In the genomic region with DNA sequence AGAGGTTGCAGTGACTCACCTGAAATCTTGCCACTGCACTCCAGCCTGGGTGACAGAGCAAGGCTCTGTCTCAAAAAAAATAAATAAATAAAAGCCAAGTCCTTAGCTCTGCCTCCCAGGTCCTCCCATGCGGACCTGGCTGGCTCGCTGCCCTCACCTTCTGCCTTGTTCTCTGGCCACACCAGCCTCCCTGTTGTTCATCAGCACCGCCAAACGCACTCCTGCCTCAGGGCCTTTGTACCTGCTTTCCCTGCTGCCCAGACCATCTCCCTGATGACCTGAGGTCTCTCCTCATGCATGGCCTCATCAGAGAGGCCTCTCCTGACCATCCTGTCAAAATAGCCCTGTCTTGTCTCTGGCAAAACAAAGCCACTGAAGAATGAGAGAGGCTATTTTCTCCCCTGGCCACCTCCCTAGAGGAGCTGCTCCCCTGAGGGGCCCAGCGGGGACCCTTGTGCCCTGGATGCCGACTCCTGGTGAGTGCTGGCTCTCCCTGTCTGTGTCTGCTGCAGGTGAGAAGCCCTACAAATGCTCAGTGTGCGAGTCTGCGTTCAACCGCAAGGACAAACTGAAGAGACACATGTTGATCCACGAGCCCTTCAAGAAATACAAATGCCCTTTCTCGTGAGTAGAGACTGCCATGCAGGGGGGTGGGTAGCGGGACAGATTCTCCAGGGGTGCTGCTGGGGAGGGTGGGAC, we compare ENCODE assay signal across 16 cellular contexts. TPM values are rescaled to one million over a fixed set of nuclear protein-coding genes. Genes with fewer than 3 reads are reported as not detected.
A peak's percentile ranks its signal among the peaks of the same experiment; 100 is the strongest.
DNase-seq lines count a peak whose midpoint lies in the region; ATAC-seq and TF ChIP-seq lines count a peak whose summit lies in the region.
"Had no signal": no experiment of that assay in that cellular context is flagged by ENCODE, and none has a peak within 500 bp of the region (broad histone marks: within the 10 kb centered on the region; RNA-seq: fewer than 3 reads in every experiment).

No MANE protein-coding gene starts in this region.

- H3K9ac ChIP-seq in stomach smooth muscle (ENCODE audit: low read length in 2 of 2), result peak overlapping the region in 1 of 2 donors; percentile 47

- no peak for DNase-seq in activated CD4-positive, alpha-beta T cell treated with anti-CD3 and anti-CD28 coated beads, Interleukin-2, amount 10 ng/mL, durations not matched to agents 7 days and 5 days
- DNase-seq in activated CD4-positive, alpha-beta T cell treated with anti-CD3 and anti-CD28 coated beads for 1 hour, result no peak
- peak; percentile 72 for DNase-seq in RWPE2 (ENCODE audit: low spot score)
- no peak for DNase-seq in mesothelial cell of epicardium (ENCODE audit: low spot score in 2 of 2, unreplicated experiment in 2 of 2)
- DNase-seq in kidney glomerular epithelial cell (lab: John Stamatoyannopoulos, UW), result no peak
- DNase-seq in SK-N-DZ (ENCODE audit: low spot score), result no peak
- DNase-seq in activated gamma-delta T cell (lab: John Stamatoyannopoulos, UW), result no peak
- DNase-seq: CD4-positive, alpha-beta memory T cell; central memory CD4-positive, alpha-beta T cell; foreskin keratinocyte; NCI-H1417; NCI-H2171 treated with DMSO at 0.1 percent for 48 hours; nucleus accumbens had no signal

- H3K4me1 ChIP-seq in RWPE2 (ENCODE audit: insufficient read depth, poor library complexity, severe bottlenecking), result peaks cover 15% of the 10 kb centered on the region
- peaks cover 48% of the 10 kb centered on the region for H3K4me1 ChIP-seq in stomach smooth muscle (ENCODE audit: control insufficient read depth, insufficient read depth, low read length)
- H3K4me1 ChIP-seq: HAP-1 had no signal

- peaks cover 3% of the 10 kb centered on the region for H3K36me3 Mint-ChIP-seq in activated CD4-positive, alpha-beta T cell treated with anti-CD3 and anti-CD28 coated beads, Interleukin-2, amount 10 ng/mL, durations not matched to agents 7 days and 5 days (ENCODE audit: low read depth)
- H3K36me3 Mint-ChIP-seq in mesothelial cell of epicardium, result peaks cover 4% of the 10 kb centered on the region

- TF ChIP-seq CTCF in RWPE2 (IDR thresholded peaks at IDR 0.05; ENCODE audit: poor library complexity, severe bottlenecking) (no peak), mesothelial cell of epicardium (IDR thresholded peaks at IDR 0.05; ENCODE audit: unreplicated experiment) (no peak)

- no peaks in the 10 kb centered on the region for H3K36me3 ChIP-seq in RWPE2 (ENCODE audit: low read depth)
- H3K36me3 ChIP-seq in stomach smooth muscle (ENCODE audit: control insufficient read depth in 2 of 2, insufficient read depth in 2 of 2, low read length in 2 of 2), result peaks cover 0 to 2% of the 10 kb centered on the region in 2 donors
- H3K36me3 ChIP-seq: HAP-1 had no signal

- H3K27me3 Mint-ChIP-seq in activated CD4-positive, alpha-beta T cell treated with anti-CD3 and anti-CD28 coated beads, Interleukin-2, amount 10 ng/mL, durations not matched to agents 7 days and 5 days, result no peaks in the 10 kb centered on the region
- H3K27me3 Mint-ChIP-seq in mesothelial cell of epicardium (ENCODE audit: low read depth), result no peaks in the 10 kb centered on the region
- H3K27me3 Mint-ChIP-seq: CD4-positive, alpha-beta memory T cell; stimulated activated naive CD8-positive, alpha-beta T cell treated with anti-CD3 and anti-CD28 coated beads, Interleukin-15, Interleukin-2, amounts not matched to agents 100 ng/mL and 50 ng/mL, for 24 hours had no signal

- H3K4me3 ChIP-seq in RWPE2 (ENCODE audit: severe bottlenecking) (no peak overlapping the region), stomach smooth muscle (ENCODE audit: low read length in 2 of 2) (no peak overlapping the region)
- H3K4me3 ChIP-seq: HAP-1 had no signal

- H3K9me3 Mint-ChIP-seq in activated CD4-positive, alpha-beta T cell treated with anti-CD3 and anti-CD28 coated beads, Interleukin-2, amount 10 ng/mL, durations not matched to agents 7 days and 5 days, result no peaks in the 10 kb centered on the region
- H3K9me3 Mint-ChIP-seq in mesothelial cell of epicardium, result no peaks in the 10 kb centered on the region
- H3K9me3 Mint-ChIP-seq: CD4-positive, alpha-beta memory T cell; stimulated activated naive CD8-positive, alpha-beta T cell treated with anti-CD3 and anti-CD28 coated beads, Interleukin-15, Interleukin-2, amounts not matched to agents 100 ng/mL and 50 ng/mL, for 24 hours had no signal

- POLR2A ChIA-PET in activated CD4-positive, alpha-beta T cell treated with anti-CD3 and anti-CD28 coated beads, Interleukin-2, amount 10 ng/mL, durations not matched to agents 7 days and 5 days (lab: Charles Lee), result no interaction called here

- H3K4me3 Mint-ChIP-seq in activated CD4-positive, alpha-beta T cell treated with anti-CD3 and anti-CD28 coated beads, Interleukin-2, amount 10 ng/mL, durations not matched to agents 7 days and 5 days, result no peak overlapping the region
- H3K4me3 Mint-ChIP-seq in mesothelial cell of epicardium, result no peak overlapping the region
- H3K4me3 Mint-ChIP-seq: stimulated activated naive CD8-positive, alpha-beta T cell treated with anti-CD3 and anti-CD28 coated beads, Interleukin-15, Interleukin-2, amounts not matched to agents 100 ng/mL and 50 ng/mL, for 24 hours had no signal

- H3K27ac Mint-ChIP-seq in activated CD4-positive, alpha-beta T cell treated with anti-CD3 and anti-CD28 coated beads, Interleukin-2, amount 10 ng/mL, durations not matched to agents 7 days and 5 days, result peak overlapping the region; percentile 31
- H3K27ac Mint-ChIP-seq in mesothelial cell of epicardium, result peak overlapping the region; percentile 93
- H3K27ac Mint-ChIP-seq: stimulated activated naive CD8-positive, alpha-beta T cell treated with anti-CD3 and anti-CD28 coated beads, Interleukin-15, Interleukin-2, amounts not matched to agents 100 ng/mL and 50 ng/mL, for 24 hours had no signal

- H3K27ac ChIP-seq in RWPE2 (ENCODE audit: poor library complexity, severe bottlenecking), result peak overlapping the region; percentile 71
- peak overlapping the region; percentile 94 for H3K27ac ChIP-seq in stomach smooth muscle (ENCODE audit: low read length)
- H3K27ac ChIP-seq: foreskin keratinocyte had no signal

- H3K4me1 Mint-ChIP-seq in activated CD4-positive, alpha-beta T cell treated with anti-CD3 and anti-CD28 coated beads, Interleukin-2, amount 10 ng/mL, durations not matched to agents 7 days and 5 days, result peaks cover 43% of the 10 kb centered on the region
- H3K4me1 Mint-ChIP-seq in mesothelial cell of epicardium, result peaks cover 29% of the 10 kb centered on the region

- H3K9me3 ChIP-seq in RWPE2 (ENCODE audit: severe bottlenecking) (no peaks in the 10 kb centered on the region), stomach smooth muscle (ENCODE audit: control insufficient read depth in 2 of 2, low read length in 2 of 2) (no peaks in the 10 kb centered on the region)
- H3K9me3 ChIP-seq: HAP-1 had no signal

- no peak for ATAC-seq in RWPE2 (ENCODE audit: low read depth)

- CTCF ChIA-PET in activated CD4-positive, alpha-beta T cell treated with anti-CD3 and anti-CD28 coated beads, Interleukin-2, amount 10 ng/mL, durations not matched to agents 7 days and 5 days (lab: Charles Lee), result no interaction called here

- H3K27me3 ChIP-seq in RWPE2 (ENCODE audit: insufficient read depth, poor library complexity, severe bottlenecking) (no peaks in the 10 kb centered on the region), stomach smooth muscle (ENCODE audit: control insufficient read depth in 1 of 2, insufficient read depth in 2 of 2, low read length in 2 of 2) (no peaks in the 10 kb centered on the region)

RNA-seq across cellular contexts. Expression of a gene that starts 22.6 kb away (rescaled TPM):
- 100 to 1,000 TPM; 105 to 108 TPM for total RNA-seq in activated CD4-positive, alpha-beta T cell treated with anti-CD3 and anti-CD28 coated beads, Interleukin-2, amount 10 ng/mL, durations not matched to agents 7 days and 5 days
- 76.9 to 79.4 TPM (median 77.7 TPM) in 3 replicates for total RNA-seq in mesothelial cell of epicardium
- 27.3 and 38.4 TPM in 2 replicates for polyA plus RNA-seq in SK-N-DZ (2014; cell fraction: cytosol; rRNA removed)
- 13.9 and 34.3 TPM in 2 replicates for polyA plus RNA-seq in SK-N-DZ (2014; cell fraction: nucleus; rRNA removed)

RNA-seq across cellular contexts. Expression of a gene that starts 56.7 kb away (rescaled TPM):
- total RNA-seq in activated CD4-positive, alpha-beta T cell treated with anti-CD3 and anti-CD28 coated beads, Interleukin-2, amount 10 ng/mL, durations not matched to agents 7 days and 5 days, result 1 to 10 TPM; 5.5 to 5.8 TPM
- 5.3 to 5.4 TPM (median 5.4 TPM) in 3 replicates for total RNA-seq in mesothelial cell of epicardium
- polyA plus RNA-seq in SK-N-DZ (2014; cell fraction: cytosol; rRNA removed), result 1.8 and 2.1 TPM in 2 replicates
- polyA plus RNA-seq in SK-N-DZ (2014; cell fraction: nucleus; rRNA removed), result 1.2 and 1.9 TPM in 2 replicates
